Comparison of ENCODE assay signal across 13 cellular contexts in genomic region chr6:137025786-137026730, GRCh38. TPM values are rescaled to one million over a fixed set of nuclear protein-coding genes. Genes with fewer than 3 reads are reported as not detected.
DNase-seq lines count a peak whose midpoint lies in the region; ATAC-seq and TF ChIP-seq lines count a peak whose summit lies in the region.
"Had no signal": no experiment of that assay in that cellular context is flagged by ENCODE, and none has a peak within 500 bp of the region (broad histone marks: within the 10 kb centered on the region; RNA-seq: fewer than 3 reads in every experiment).

No MANE protein-coding gene starts in this region.

- H3K9me3 Mint-ChIP-seq in osteocyte (ENCODE audit: unreplicated experiment): no peaks in the 10 kb centered on the region

- ATAC-seq in HG02981 (IDR thresholded peaks at IDR 0.05; ENCODE audit: unreplicated experiment): peak; percentile 71
- peak; percentile 89 for ATAC-seq in mucosa of descending colon

- peaks cover 31% of the 10 kb centered on the region for H3K4me1 ChIP-seq in mucosa of descending colon (ENCODE audit: low read depth)
- H3K4me1 ChIP-seq: BLaER1, tibial nerve had no signal

- H3K4me1 Mint-ChIP-seq in osteocyte (ENCODE audit: unreplicated experiment): no peaks in the 10 kb centered on the region

- H3K27me3 Mint-ChIP-seq in osteocyte (ENCODE audit: unreplicated experiment): peaks cover 49% of the 10 kb centered on the region

- H3K36me3 ChIP-seq in mucosa of descending colon (ENCODE audit: low read depth): no peaks in the 10 kb centered on the region
- H3K36me3 ChIP-seq: BLaER1, tibial nerve had no signal

- peak; percentile 62 for DNase-seq in Daoy (ENCODE audit: low read depth)
- peak; percentile 54 for DNase-seq in amniotic epithelial cell (ENCODE audit: low read depth)
- DNase-seq in mucosa of descending colon: peak in 1 of 3 donors; percentile 59
- DNase-seq in activated naive CD4-positive, alpha-beta T cell treated with Interleukin-2 at 50 U/mL for 16 hours: no peak
- no peak for DNase-seq in osteocyte (ENCODE audit: extremely low spot score, unreplicated experiment)
- DNase-seq in NCI-H446 (lab: John Stamatoyannopoulos, UW): no peak
- no peak for DNase-seq in SKM-1 treated with dmso at 0.1 percent for 144 hours (lab: John Stamatoyannopoulos, UW; ENCODE audit: unreplicated experiment)
- DNase-seq: KBM-7, kidney, occipital lobe had no signal

- H3K36me3 Mint-ChIP-seq in osteocyte (ENCODE audit: unreplicated experiment): no peaks in the 10 kb centered on the region

- H3K4me3 ChIP-seq in mucosa of descending colon: no peak overlapping the region
- H3K4me3 ChIP-seq: BLaER1, tibial nerve had no signal

- no peak overlapping the region for H3K4me3 Mint-ChIP-seq in osteocyte (ENCODE audit: unreplicated experiment)

- intact Hi-C loops in mucosa of descending colon (cut with DNase I, micrococcal nuclease): no loop called here

- TF ChIP-seq CTCF in mucosa of descending colon (IDR thresholded peaks at IDR 0.05) (no peak), osteocyte (IDR thresholded peaks at IDR 0.05) (no peak)

- H3K27ac Mint-ChIP-seq in osteocyte (ENCODE audit: unreplicated experiment): no peak overlapping the region

- no peaks in the 10 kb centered on the region for H3K9me3 ChIP-seq in mucosa of descending colon
- H3K9me3 ChIP-seq: BLaER1, tibial nerve had no signal

RNA-seq across cellular contexts. Expression of gene IL20RA, which starts 18.7 kb away (rescaled TPM):
- total RNA-seq in Daoy (2014; rRNA removed; shearing (Covaris generic)): 0.27 and 0.57 TPM in 2 replicates
- total RNA-seq in mucosa of descending colon (10 to 100 TPM in 2 of 3 donors, 1 to 10 TPM in 1; 3.2 to 12.2 (median 11.6) TPM), osteocyte (not detected in 2 replicates)

Comparison
In these comparisons a context has a peak if more than half of its experiments do, and no peak if none do; other contexts are left out.
1. DNase-seq: peak in Daoy (single experiment) and amniotic epithelial cell (single experiment); none in activated naive CD4-positive, alpha-beta T cell treated with Interleukin-2 at 50 U/mL for 16 hours (single experiment), osteocyte (single experiment), NCI-H446 (0 of 2) and SKM-1 treated with dmso at 0.1 percent for 144 hours (single experiment).